Comparison of ENCODE assay signal across 32 cellular contexts in genomic region chr20:33922224-33922623, GRCh38.
"Had no signal": no experiment of that assay in that cellular context is flagged by ENCODE, and none has a peak within 500 bp of the region (broad histone marks: within the 10 kb centered on the region; RNA-seq: fewer than 3 reads in every experiment).

No MANE protein-coding gene starts in this region.

- H3K4me3 ChIP-seq: ascending aorta, body of pancreas, breast epithelium had no signal

- H3K27me3 ChIP-seq: ascending aorta, body of pancreas, brain microvascular endothelial cell, breast epithelium had no signal

- H3K27ac ChIP-seq: ascending aorta, body of pancreas, brain microvascular endothelial cell, breast epithelium, WERI-Rb-1 had no signal

- DNase-seq: activated CD4-positive, alpha-beta memory T cell treated with anti-CD3 and anti-CD28 coated beads, Interleukin-2, amount 10 ng/mL, durations not matched to agents 7 days and 5 days; activated CD4-positive, alpha-beta T cell treated with anti-CD3 and anti-CD28 coated beads for 1 hour; activated CD4-positive, alpha-beta T cell treated with anti-CD3 and anti-CD28 coated beads for 36 hours; activated CD4-positive, alpha-beta T cell treated with anti-CD3 and anti-CD28 coated beads for 48 hours; activated CD4-positive, alpha-beta T cell treated with anti-CD3 and anti-CD28 coated beads, Interleukin-2, amount 10 ng/mL, durations not matched to agents 7 days and 5 days; activated CD4-positive, alpha-beta T cell treated with anti-CD3 and anti-CD28 coated beads, Interleukin-2, amount 50 U/mL, for 48 hours; activated CD4-positive, CD25-positive, alpha-beta regulatory T cell; activated CD8-positive, alpha-beta memory T cell treated with anti-CD3 and anti-CD28 coated beads for 24 hours; activated CD8-positive, alpha-beta memory T cell treated with anti-CD3 and anti-CD28 coated beads, Interleukin-2, amount 10 ng/mL, durations not matched to agents 7 days and 5 days; activated CD8-positive, alpha-beta memory T cell treated with anti-CD3 and anti-CD28 coated beads, Interleukin-2, amount 50 U/mL, for 48 hours; activated CD8-positive, alpha-beta T cell treated with anti-CD3 and anti-CD28 coated beads, Interleukin-2, amount 10 ng/mL, durations not matched to agents 7 days and 5 days; activated effector memory CD4-positive, alpha-beta T cell treated with Interleukin-2 at 50 U/mL for 16 hours; activated gamma-delta T cell; activated naive CD4-positive, alpha-beta T cell treated with anti-CD3 and anti-CD28 coated beads, Interleukin-2, amount 10 ng/mL, durations not matched to agents 7 days and 5 days; activated naive CD4-positive, alpha-beta T cell treated with Interleukin-2 at 50 U/mL for 16 hours; activated naive CD8-positive, alpha-beta T cell treated with anti-CD3 and anti-CD28 coated beads, Interleukin-2, amount 10 ng/mL, durations not matched to agents 7 days and 5 days; activated naive CD8-positive, alpha-beta T cell treated with anti-CD3 and anti-CD28 coated beads, Interleukin-2, amount 50 U/mL, for 24 hours; activated T-cell treated with anti-CD3 and anti-CD28 coated beads, Interleukin-2, amount 50 U/mL, for 24 hours; activated T-cell treated with anti-CD3 and anti-CD28 coated beads, Interleukin-2, amount 50 U/mL, for 48 hours; amygdala; anterior cingulate cortex; body of pancreas; brain microvascular endothelial cell; central memory CD4-positive, alpha-beta T cell; T-helper 1 cell; T-helper 2 cell; T-helper 9 cell; WERI-Rb-1 had no signal

- H3K36me3 ChIP-seq: ascending aorta, brain microvascular endothelial cell, breast epithelium, WERI-Rb-1 had no signal

- H3K4me1 ChIP-seq: ascending aorta, body of pancreas, breast epithelium had no signal

- ATAC-seq: activated CD4-positive, alpha-beta T cell treated with anti-CD3 and anti-CD28 coated beads for 36 hours; activated CD4-positive, CD25-positive, alpha-beta regulatory T cell treated with anti-CD3 and anti-CD28 coated beads, Interleukin-2, amount 50 U/mL, for 24 hours; activated CD8-positive, alpha-beta memory T cell treated with anti-CD3 and anti-CD28 coated beads, Interleukin-2, amount 10 ng/mL, durations not matched to agents 7 days and 5 days; activated CD8-positive, alpha-beta T cell treated with anti-CD3 and anti-CD28 coated beads, Interleukin-2, amount 10 ng/mL, durations not matched to agents 7 days and 5 days; activated naive CD8-positive, alpha-beta T cell treated with anti-CD3 and anti-CD28 coated beads, Interleukin-2, amount 50 U/mL, for 24 hours; body of pancreas; WTC11 had no signal

- H3K9me3 ChIP-seq: ascending aorta, body of pancreas, breast epithelium had no signal
